Comparison of ENCODE assay signal across 22 cellular contexts in genomic region chr4:178066338-178066941, GRCh38.
"Had no signal": no experiment of that assay in that cellular context is flagged by ENCODE, and none has a peak within 500 bp of the region (broad histone marks: within the 10 kb centered on the region; RNA-seq: fewer than 3 reads in every experiment).

No MANE protein-coding gene starts in this region.

- H3K9me3 Mint-ChIP-seq: nephron progenitor cell; neural progenitor cell; stimulated activated effector memory CD8-positive, alpha-beta T cell treated with anti-CD3 and anti-CD28 coated beads, Interleukin-12 subunit alpha, Interleukin-12 subunit beta, amount 100 ng/mL, for 72 hours; stimulated activated naive B cell treated with anti-CD40 and anti-IgM and Interleukin-4, amounts not matched to agents 10 μg/mL and 1 μg/mL and 100 μg/mL, for 72 hours; stimulated activated naive CD8-positive, alpha-beta T cell treated with anti-CD3 and anti-CD28 coated beads, Interleukin-15, Interleukin-2, amounts not matched to agents 100 ng/mL and 50 ng/mL, for 24 hours had no signal

- ATAC-seq: naive thymus-derived CD8-positive, alpha-beta T cell; natural killer cell treated with Interleukin-12 subunit alpha and Interleukin-12 subunit beta and Interleukin-15 and Interleukin-18, amount 100 ng/mL, for 72 hours; pancreas; right cardiac atrium; right lobe of liver; stimulated activated effector memory CD8-positive, alpha-beta T cell treated with anti-CD3 and anti-CD28 coated beads, Interleukin-12 subunit alpha, Interleukin-12 subunit beta, amount 100 ng/mL, for 72 hours; stimulated activated naive B cell treated with anti-CD40 and anti-IgM and Interleukin-4, amounts not matched to agents 10 μg/mL and 1 μg/mL and 100 μg/mL, for 72 hours had no signal

- DNase-seq: naive thymus-derived CD8-positive, alpha-beta T cell; nephron progenitor cell; occipital lobe; pancreas; right cardiac atrium; right lobe of liver; sigmoid colon; small intestine; stimulated activated CD4-positive, alpha-beta T cell treated with anti-CD3 and anti-CD28 coated beads, Interleukin-15, amount 100 ng/mL, for 24 hours; stimulated activated CD4-positive, alpha-beta T cell treated with anti-CD3 and anti-CD28 coated beads, Interleukin-2, amount 100 ng/mL, for 24 hours; stimulated activated CD4-positive, alpha-beta T cell treated with anti-CD3 and anti-CD28 coated beads, Interleukin-2, amount 100 ng/mL, for 48 hours; stimulated activated CD4-positive, alpha-beta T cell treated with anti-CD3 and anti-CD28 coated beads, Interleukin-4, amount 100 ng/mL, for 24 hours; stimulated activated naive B cell treated with anti-CD40 and anti-IgM and Interleukin-4, amounts not matched to agents 10 μg/mL and 1 μg/mL and 100 μg/mL, for 72 hours; stimulated activated naive CD4-positive, alpha-beta T cell treated with Interleukin-2 at 50 U/mL for 16 hours; stomach; thyroid gland; trophoblast cell; upper lobe of left lung had no signal

- H3K4me1 Mint-ChIP-seq: naive thymus-derived CD8-positive, alpha-beta T cell; nephron progenitor cell; stimulated activated effector memory CD8-positive, alpha-beta T cell treated with anti-CD3 and anti-CD28 coated beads, Interleukin-12 subunit alpha, Interleukin-12 subunit beta, amount 100 ng/mL, for 72 hours; stimulated activated naive B cell treated with anti-CD40 and anti-IgM and Interleukin-4, amounts not matched to agents 10 μg/mL and 1 μg/mL and 100 μg/mL, for 72 hours had no signal

- H3K4me3 Mint-ChIP-seq: naive thymus-derived CD8-positive, alpha-beta T cell; natural killer cell treated with Interleukin-12 subunit alpha and Interleukin-12 subunit beta and Interleukin-15 and Interleukin-18, amount 100 ng/mL, for 72 hours; nephron progenitor cell; neural progenitor cell; stimulated activated effector memory CD8-positive, alpha-beta T cell treated with anti-CD3 and anti-CD28 coated beads, Interleukin-12 subunit alpha, Interleukin-12 subunit beta, amount 100 ng/mL, for 72 hours; stimulated activated naive B cell treated with anti-CD40 and anti-IgM and Interleukin-4, amounts not matched to agents 10 μg/mL and 1 μg/mL and 100 μg/mL, for 72 hours; stimulated activated naive CD8-positive, alpha-beta T cell treated with anti-CD3 and anti-CD28 coated beads, Interleukin-15, Interleukin-2, amounts not matched to agents 100 ng/mL and 50 ng/mL, for 24 hours had no signal

- H3K36me3 Mint-ChIP-seq: naive thymus-derived CD8-positive, alpha-beta T cell; natural killer cell treated with Interleukin-12 subunit alpha and Interleukin-12 subunit beta and Interleukin-15 and Interleukin-18, amount 100 ng/mL, for 72 hours; neural progenitor cell; stimulated activated effector memory CD8-positive, alpha-beta T cell treated with anti-CD3 and anti-CD28 coated beads, Interleukin-12 subunit alpha, Interleukin-12 subunit beta, amount 100 ng/mL, for 72 hours; stimulated activated naive B cell treated with anti-CD40 and anti-IgM and Interleukin-4, amounts not matched to agents 10 μg/mL and 1 μg/mL and 100 μg/mL, for 72 hours had no signal

- H3K27me3 Mint-ChIP-seq: naive thymus-derived CD8-positive, alpha-beta T cell; natural killer cell treated with Interleukin-12 subunit alpha and Interleukin-12 subunit beta and Interleukin-15 and Interleukin-18, amount 100 ng/mL, for 72 hours; stimulated activated naive B cell treated with anti-CD40 and anti-IgM and Interleukin-4, amounts not matched to agents 10 μg/mL and 1 μg/mL and 100 μg/mL, for 72 hours; stimulated activated naive CD8-positive, alpha-beta T cell treated with anti-CD3 and anti-CD28 coated beads, Interleukin-15, Interleukin-2, amounts not matched to agents 100 ng/mL and 50 ng/mL, for 24 hours had no signal
